9 cellular contexts compared by ENCODE assay signal in the genomic region with DNA sequence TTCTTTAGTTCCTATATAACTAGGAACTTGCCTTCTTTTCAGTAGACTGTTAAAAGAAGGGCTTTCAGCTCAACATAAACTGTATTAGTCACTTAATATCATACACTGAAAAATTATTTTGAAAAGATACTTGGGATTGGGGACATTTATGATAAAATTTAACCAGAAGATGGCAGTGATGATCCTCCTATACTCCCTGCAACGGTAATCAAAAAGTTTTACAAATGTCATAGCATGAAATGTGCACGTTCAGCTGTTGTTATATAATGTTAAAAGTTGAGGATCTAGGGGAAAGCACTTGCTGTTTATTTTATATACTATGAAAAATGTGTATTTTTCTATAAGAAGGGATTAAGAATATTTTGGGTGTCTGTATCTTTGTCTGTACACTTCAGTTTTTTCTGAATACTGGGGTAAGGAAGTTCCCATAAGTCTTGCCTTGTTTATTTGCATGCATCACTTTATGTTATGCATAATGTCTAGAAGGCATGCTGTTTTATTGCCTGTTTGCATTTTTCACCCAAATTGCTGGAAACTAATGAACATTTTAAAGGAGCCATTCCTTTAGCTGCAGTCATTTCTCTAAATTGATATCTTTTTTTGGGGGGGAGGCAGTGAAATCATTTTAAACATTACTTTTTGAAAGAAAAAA. TPM values are rescaled to one million over a fixed set of nuclear protein-coding genes. Genes with fewer than 3 reads are reported as not detected.
DNase-seq lines count a peak whose midpoint lies in the region; ATAC-seq and TF ChIP-seq lines count a peak whose summit lies in the region.
"Had no signal": no experiment of that assay in that cellular context is flagged by ENCODE, and none has a peak within 500 bp of the region (broad histone marks: within the 10 kb centered on the region; RNA-seq: fewer than 3 reads in every experiment).

No MANE protein-coding gene starts in this region.

- TF ChIP-seq CTCF in cardiac muscle cell (IDR thresholded peaks at IDR 0.05; ENCODE audit: low read depth, low read length), result peak; percentile 41

- ATAC-seq in left cardiac atrium (no peak), esophagus mucosa (no peak)
- peak; percentile 21 for ATAC-seq in effector memory CD8-positive, alpha-beta T cell (replicated peaks)
- ATAC-seq in activated T-cell treated with anti-CD3 and anti-CD28 coated beads, Interleukin-2, amount 50 U/mL, for 4 hours, result no peak

- H3K36me3 Mint-ChIP-seq in effector memory CD8-positive, alpha-beta T cell (ENCODE audit: insufficient read depth), result peaks cover 20% of the 10 kb centered on the region
- peaks cover 9% of the 10 kb centered on the region for H3K36me3 Mint-ChIP-seq in activated T-cell treated with anti-CD3 and anti-CD28 coated beads, Interleukin-2, amount 50 U/mL, for 4 hours (ENCODE audit: insufficient read depth)

- DNase-seq in cardiac muscle cell (ENCODE audit: low read depth in 1 of 2, low spot score in 1 of 2) (peak in 1 of 2 donors; percentile 44), left cardiac atrium (no peak), NCI-H460 (ENCODE audit: extremely low read depth, low read depth) (peak; percentile 23), stromal cell of bone marrow (ENCODE audit: low read depth) (peak; percentile 19), ecto neural progenitor cell (ENCODE audit: low spot score) (no peak)
- DNase-seq in effector memory CD8-positive, alpha-beta T cell, result no peak
- DNase-seq in activated T-cell treated with anti-CD3 and anti-CD28 coated beads, Interleukin-2, amount 50 U/mL, for 4 hours, result no peak

- intact Hi-C loops in left cardiac atrium (cut with DNase I), result loop anchor here in 1 of 2 donors (5.0 to 10.0 kb wide), 2 partner anchors 406 to 759 kb away; no protein-coding TSS in a partner anchor

- H3K9me3 Mint-ChIP-seq in effector memory CD8-positive, alpha-beta T cell, result no peaks in the 10 kb centered on the region
- H3K9me3 Mint-ChIP-seq in activated T-cell treated with anti-CD3 and anti-CD28 coated beads, Interleukin-2, amount 50 U/mL, for 4 hours, result no peaks in the 10 kb centered on the region

- H3K27ac ChIP-seq in cardiac muscle cell, result no peak overlapping the region
- H3K27ac ChIP-seq: neutrophil had no signal

- H3K9me3 ChIP-seq in cardiac muscle cell (ENCODE audit: low read depth), result no peaks in the 10 kb centered on the region
- H3K9me3 ChIP-seq: neutrophil had no signal

- no peak overlapping the region for H3K4me3 ChIP-seq in cardiac muscle cell

- peaks cover 4 to 5% of the 10 kb centered on the region in 2 donors for H3K4me1 Mint-ChIP-seq in effector memory CD8-positive, alpha-beta T cell (ENCODE audit: low read depth in 2 of 2)
- H3K4me1 Mint-ChIP-seq in activated T-cell treated with anti-CD3 and anti-CD28 coated beads, Interleukin-2, amount 50 U/mL, for 4 hours (ENCODE audit: low read depth), result peaks cover 8% of the 10 kb centered on the region

- H3K27me3 ChIP-seq in cardiac muscle cell, result no peaks in the 10 kb centered on the region
- H3K27me3 ChIP-seq: neutrophil had no signal

- H3K4me1 ChIP-seq in cardiac muscle cell (ENCODE audit: low read depth), result peaks cover 14% of the 10 kb centered on the region

- H3K27ac Mint-ChIP-seq in effector memory CD8-positive, alpha-beta T cell, result no peak overlapping the region

- H3K36me3 ChIP-seq in cardiac muscle cell, result peaks cover 4% of the 10 kb centered on the region

- H3K4me3 Mint-ChIP-seq in effector memory CD8-positive, alpha-beta T cell, result no peak overlapping the region
- H3K4me3 Mint-ChIP-seq in activated T-cell treated with anti-CD3 and anti-CD28 coated beads, Interleukin-2, amount 50 U/mL, for 4 hours, result no peak overlapping the region

- no peaks in the 10 kb centered on the region for H3K27me3 Mint-ChIP-seq in effector memory CD8-positive, alpha-beta T cell
- H3K27me3 Mint-ChIP-seq in activated T-cell treated with anti-CD3 and anti-CD28 coated beads, Interleukin-2, amount 50 U/mL, for 4 hours (ENCODE audit: low read depth), result no peaks in the 10 kb centered on the region

RNA-seq across cellular contexts. Expression of a gene that starts 19.0 kb away (rescaled TPM):
- 79.9 and 82.4 TPM in 2 replicates for total RNA-seq in cardiac muscle cell
- 62.2 and 67.5 TPM in 2 replicates for polyA plus RNA-seq in cardiac muscle cell
- 10 to 100 TPM; 58.6 to 59.9 TPM for total RNA-seq in left cardiac atrium
- total RNA-seq in NCI-H460 (2014; rRNA removed; shearing (Covaris generic)), result 61.1 and 70.9 TPM in 2 replicates
- 51.0 and 67.9 TPM in 2 replicates for polyA plus RNA-seq in NCI-H460 (2014; cell fraction: nucleus; rRNA removed)
- total RNA-seq in esophagus mucosa, result 75.7 TPM
- total RNA-seq in activated T-cell treated with anti-CD3 and anti-CD28 coated beads, Interleukin-2, amount 50 U/mL, for 4 hours, result 10 to 100 TPM; 37.3 to 43.2 (median 41.1) TPM

Comparison
In these comparisons a context has a peak if more than half of its experiments do, and no peak if none do; other contexts are left out.
1. DNase-seq: peak in NCI-H460 (single experiment) and stromal cell of bone marrow (single experiment); none in left cardiac atrium (single experiment), effector memory CD8-positive, alpha-beta T cell (0 of 3), ecto neural progenitor cell (single experiment) and activated T-cell treated with anti-CD3 and anti-CD28 coated beads, Interleukin-2, amount 50 U/mL, for 4 hours (single experiment).